8 cellular contexts compared by ENCODE assay signal in genomic region chr12:93937812-93938211, GRCh38.
"Had no signal": no experiment of that assay in that cellular context is flagged by ENCODE, and none has a peak within 500 bp of the region (broad histone marks: within the 10 kb centered on the region; RNA-seq: fewer than 3 reads in every experiment).

No MANE protein-coding gene starts in this region.

- H3K4me3 ChIP-seq: GM12878 had no signal

- DNase-seq: GDM1, GF-D8 had no signal

- ATAC-seq: GM12878 had no signal

- FAIRE-seq: G401.6, GM12878, GM12891, GM12892, GM18507, GM19239 had no signal
